ENCODE assay signal across 21 cellular contexts in the genomic region with DNA sequence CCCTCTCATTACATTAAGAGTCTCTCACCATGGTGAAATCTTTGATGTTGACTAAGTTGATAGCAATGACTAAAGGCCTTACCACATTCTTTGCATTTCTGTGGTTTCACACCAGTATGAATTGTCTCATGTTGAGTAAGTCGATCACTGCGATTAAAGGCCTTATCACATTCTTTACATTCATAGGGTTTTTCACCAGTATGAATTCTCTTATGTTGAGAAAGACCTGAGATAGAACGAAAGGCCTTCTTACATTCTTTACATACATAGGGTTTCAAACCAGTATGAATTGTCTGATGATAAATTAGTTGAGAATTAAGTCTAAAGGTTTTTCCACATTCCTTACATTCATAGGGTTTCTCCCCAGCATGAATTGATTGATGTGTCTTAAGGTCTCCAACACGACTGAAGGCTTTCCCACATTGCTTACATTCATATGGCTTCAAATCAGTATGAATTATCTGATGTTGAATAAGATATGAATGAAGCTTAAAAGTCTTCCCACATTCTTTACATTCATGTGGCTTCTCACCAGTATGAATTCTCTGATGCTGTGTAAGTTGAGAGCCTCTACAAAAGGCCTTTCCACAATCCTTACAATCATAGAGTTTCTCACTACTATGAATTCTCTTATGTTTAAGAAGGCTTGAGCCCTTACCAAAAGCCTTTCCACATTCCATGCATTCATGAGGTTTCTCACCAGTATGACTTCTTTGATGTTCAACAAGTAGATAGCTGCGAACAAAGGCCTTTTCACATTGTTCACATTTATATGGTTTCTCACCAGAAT. TPM values are rescaled to one million over a fixed set of nuclear protein-coding genes. Genes with fewer than 3 reads are reported as not detected.
DNase-seq lines count a peak whose midpoint lies in the region; ATAC-seq, FAIRE-seq and TF ChIP-seq lines count a peak whose summit lies in the region.
"Had no signal": no experiment of that assay in that cellular context is flagged by ENCODE, and none has a peak within 500 bp of the region (broad histone marks: within the 10 kb centered on the region; RNA-seq: fewer than 3 reads in every experiment).

No MANE protein-coding gene starts in this region.

- H3K4me1 Mint-ChIP-seq in effector memory CD8-positive, alpha-beta T cell (ENCODE audit: low read depth in 2 of 2): no peaks in the 10 kb centered on the region
- H3K4me1 Mint-ChIP-seq: activated naive CD8-positive, alpha-beta T cell treated with anti-CD3 and anti-CD28 coated beads, Interleukin-2, amount 10 ng/mL, durations not matched to agents 7 days and 5 days; IgD-negative memory B cell had no signal

- no peaks in the 10 kb centered on the region for H3K27me3 ChIP-seq in bronchial epithelial cell (ENCODE audit: control insufficient read depth, insufficient read depth, low read length)

- H3K9me3 Mint-ChIP-seq in effector memory CD8-positive, alpha-beta T cell: peaks cover 6 to 28% of the 10 kb centered on the region in 2 donors

- no peak overlapping the region for H3K27ac Mint-ChIP-seq in effector memory CD8-positive, alpha-beta T cell
- H3K27ac Mint-ChIP-seq: activated naive CD8-positive, alpha-beta T cell treated with anti-CD3 and anti-CD28 coated beads, Interleukin-2, amount 10 ng/mL, durations not matched to agents 7 days and 5 days; IgD-negative memory B cell had no signal

- no peaks in the 10 kb centered on the region for H3K27me3 Mint-ChIP-seq in effector memory CD8-positive, alpha-beta T cell
- H3K27me3 Mint-ChIP-seq: activated naive CD8-positive, alpha-beta T cell treated with anti-CD3 and anti-CD28 coated beads, Interleukin-2, amount 10 ng/mL, durations not matched to agents 7 days and 5 days; IgD-negative memory B cell had no signal

- no peak for FAIRE-seq in bronchial epithelial cell (lab: Jason Lieb, UNC)

- H3K4me3 ChIP-seq in bronchial epithelial cell (ENCODE audit: low read depth, low read length): no peak overlapping the region

- no peak overlapping the region for H3K4me3 Mint-ChIP-seq in effector memory CD8-positive, alpha-beta T cell
- H3K4me3 Mint-ChIP-seq: activated naive CD8-positive, alpha-beta T cell treated with anti-CD3 and anti-CD28 coated beads, Interleukin-2, amount 10 ng/mL, durations not matched to agents 7 days and 5 days; IgD-negative memory B cell had no signal

- no peaks in the 10 kb centered on the region for H3K36me3 ChIP-seq in bronchial epithelial cell (ENCODE audit: control insufficient read depth, insufficient read depth, low read length)

- DNase-seq in EH (ENCODE audit: low read depth): peak; percentile 15
- DNase-seq in M059J (ENCODE audit: low read depth): peak; percentile 39
- DNase-seq in bronchial epithelial cell (ENCODE audit: low read depth): peak; percentile 8
- peak; percentile 20 for DNase-seq in myocyte (ENCODE audit: low read depth)
- no peak for DNase-seq in effector memory CD8-positive, alpha-beta T cell
- DNase-seq in ureter (ENCODE audit: low spot score): no peak
- DNase-seq in Kasumi-1 (lab: John Stamatoyannopoulos, UW): no peak
- no peak for DNase-seq in NCI-H524 treated with DMSO at 0.1 percent for 48 hours (lab: John Stamatoyannopoulos, UW)
- DNase-seq: activated naive CD8-positive, alpha-beta T cell treated with anti-CD3 and anti-CD28 coated beads, Interleukin-2, amount 10 ng/mL, durations not matched to agents 7 days and 5 days; COR-L47; left ventricle myocardium superior; NCI-H187; NCI-H2227 treated with DMSO at 0.1 percent for 48 hours; RPMI8226; SK-N-SH; stimulated activated CD4-positive, alpha-beta T cell treated with anti-CD3 and anti-CD28 coated beads, Interleukin-12 subunit alpha, Interleukin-12 subunit beta, amount 100 ng/mL, for 4 hours; stimulated activated CD8-positive, alpha-beta memory T cell treated with anti-CD3 and anti-CD28 coated beads, Interleukin-4, amount 100 ng/mL, for 48 hours; substantia nigra; T1000 had no signal

- TF ChIP-seq CTCF in bronchial epithelial cell (IDR thresholded peaks at IDR 0.05; ENCODE audit: insufficient read depth, low read length, severe bottlenecking): no peak

- ATAC-seq in effector memory CD8-positive, alpha-beta T cell (replicated peaks): no peak
- ATAC-seq: activated CD4-positive, CD25-positive, alpha-beta regulatory T cell treated with anti-CD3 and anti-CD28 coated beads, Interleukin-2, amount 50 U/mL, for 24 hours; left ventricle myocardium superior had no signal

- H3K36me3 Mint-ChIP-seq in effector memory CD8-positive, alpha-beta T cell (ENCODE audit: insufficient read depth): no peaks in the 10 kb centered on the region

RNA-seq across cellular contexts. Expression of gene ZNF404, which starts 11.0 kb away (rescaled TPM):
- total RNA-seq in M059J (2014; rRNA removed; shearing (Covaris generic)): 1.7 and 2.0 TPM in 2 replicates
- total RNA-seq in bronchial epithelial cell: 1.3 and 2.0 TPM in 2 replicates
- total RNA-seq in myocyte: 0.47 and 2.0 TPM in 2 replicates
- polyA plus RNA-seq in myocyte (2012): 2.9 TPM
- total RNA-seq in ureter: 4.8 TPM

RNA-seq across cellular contexts. Expression of gene ZNF283, which starts 45.6 kb away (rescaled TPM):
- 4.2 and 5.6 TPM in 2 replicates for total RNA-seq in M059J (2014; rRNA removed; shearing (Covaris generic))
- total RNA-seq in bronchial epithelial cell: 9.1 and 12.4 TPM in 2 replicates
- total RNA-seq in myocyte: 14.4 and 27.3 TPM in 2 replicates
- polyA plus RNA-seq in myocyte (2012): 5.6 TPM
- total RNA-seq in ureter: 15.1 TPM

Comparison
In these comparisons a context has a peak if more than half of its experiments do, and no peak if none do; other contexts are left out.
1. DNase-seq: peak in EH (single experiment), M059J (single experiment), bronchial epithelial cell (single experiment) and myocyte (single experiment); none in effector memory CD8-positive, alpha-beta T cell (0 of 3), ureter (single experiment), Kasumi-1 (0 of 2) and NCI-H524 treated with DMSO at 0.1 percent for 48 hours (single experiment).